Comparison of ENCODE assay signal across 8 cellular contexts in the genomic region with DNA sequence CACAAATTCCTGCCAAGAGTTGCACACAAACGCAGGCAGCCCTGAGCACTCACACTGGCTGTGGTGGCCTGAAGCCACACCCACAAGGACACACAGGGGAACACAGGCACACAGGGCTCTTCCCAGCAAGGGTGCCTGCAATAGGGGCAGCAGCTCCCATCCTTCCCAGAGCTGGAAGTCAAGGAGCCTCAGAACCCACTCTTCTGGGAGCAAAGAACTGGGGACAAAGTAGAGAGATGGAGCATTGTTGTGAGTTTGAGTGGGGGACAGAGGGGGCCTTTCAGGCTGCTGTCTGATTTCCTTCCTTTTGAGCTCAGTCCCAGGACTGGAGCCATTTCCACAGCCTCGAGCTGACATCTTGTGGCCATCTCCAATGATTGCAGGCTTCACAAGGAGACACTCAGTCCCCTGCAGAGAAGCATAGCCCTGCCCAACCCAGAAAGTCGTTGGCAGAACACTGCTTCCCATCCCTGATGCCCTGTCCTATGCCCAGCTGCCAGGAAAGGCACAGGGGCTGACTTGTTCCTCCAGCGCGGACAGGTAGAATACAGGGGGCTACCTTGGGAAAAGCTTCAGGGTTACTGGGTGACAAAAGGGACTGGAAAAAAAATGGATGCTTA. TPM values are rescaled to one million over a fixed set of nuclear protein-coding genes. Genes with fewer than 3 reads are reported as not detected.
DNase-seq lines count a peak whose midpoint lies in the region; ATAC-seq and TF ChIP-seq lines count a peak whose summit lies in the region.

No MANE protein-coding gene starts in this region.

- no peak overlapping the region for H2BK15ac ChIP-seq in mesendoderm (replicated peaks; ENCODE audit: low read depth)

- no peak overlapping the region for H3K56ac ChIP-seq in mesendoderm (ENCODE audit: low read length)

- no peak overlapping the region for H2AK5ac ChIP-seq in mesendoderm (ENCODE audit: low read length)

- no peak overlapping the region for H2BK120ac ChIP-seq in mesendoderm (ENCODE audit: low read depth, low read length)

- H3K4me1 Mint-ChIP-seq in endodermal cell = peaks cover 39% of the 10 kb centered on the region

- no peak overlapping the region for H3K4me3 Mint-ChIP-seq in endodermal cell

- no peak for TF ChIP-seq EP300 in upper lobe of left lung (IDR thresholded peaks at IDR 0.05)

- no peaks in the 10 kb centered on the region for H3F3A ChIP-seq in Loucy (ENCODE audit: low read depth)

- TF ChIP-seq CTCF in Loucy (conservative IDR thresholded peaks at IDR 0.05; ENCODE audit: low read length) = peak; percentile 90
- TF ChIP-seq CTCF in endodermal cell (conservative IDR thresholded peaks at IDR 0.05) = peak; percentile 91
- TF ChIP-seq CTCF in upper lobe of left lung (IDR thresholded peaks at IDR 0.05) = peak in 5 of 6 experiments; percentile 27 to 56 (median 44)

- peak overlapping the region; percentile 61 for H3K27ac Mint-ChIP-seq in endodermal cell

- WGBS in endodermal cell (ENCODE audit: insufficient coverage in 1 of 2, insufficient read length in 1 of 2), 2 experiments = 8 to 15% methylated on average over 5 of the region's 5 CpGs
- WGBS in mesendoderm (ENCODE audit: extremely low coverage, insufficient coverage, low lambda C conversion rate) = no CpG with 5 or more reads among the region's 5 CpGs
- 9 to 26% methylated on average over 3 to 5 of the region's 5 CpGs for WGBS in upper lobe of left lung, 2 donors

- no peaks in the 10 kb centered on the region for H3K9me2 ChIP-seq in Loucy (replicated peaks; ENCODE audit: low read depth, low read length)

- H3K36me3 ChIP-seq in Loucy (ENCODE audit: insufficient read depth, low read length) (no peaks in the 10 kb centered on the region), endodermal cell (ENCODE audit: control insufficient read depth, insufficient read depth, low read length) (no peaks in the 10 kb centered on the region), mesendoderm (ENCODE audit: control insufficient read depth, insufficient read depth, low read length) (no peaks in the 10 kb centered on the region), upper lobe of left lung (no peaks in the 10 kb centered on the region)

- TF ChIP-seq POLR2A in upper lobe of left lung (IDR thresholded peaks at IDR 0.05) = no peak

- H4K20me1 ChIP-seq in Loucy (ENCODE audit: insufficient read depth, low read length, poor library complexity, severe bottlenecking) = no peaks in the 10 kb centered on the region

- no peak overlapping the region for H3K27ac ChIP-seq in endodermal cell (ENCODE audit: low read depth, low read length)
- no peak overlapping the region for H3K27ac ChIP-seq in mesendoderm (ENCODE audit: low read depth, low read length)
- H3K27ac ChIP-seq in upper lobe of left lung = no peak overlapping the region

- H3K79me2 ChIP-seq in Loucy (ENCODE audit: insufficient read depth, low read length) (no peaks in the 10 kb centered on the region), mesendoderm (ENCODE audit: control insufficient read depth, insufficient read depth, low read length) (no peaks in the 10 kb centered on the region)

- no peaks in the 10 kb centered on the region for H3K79me1 ChIP-seq in mesendoderm (ENCODE audit: low read length)

- H2AFZ ChIP-seq in Loucy (ENCODE audit: low read length) = peak overlapping the region; percentile 86

- H2BK5ac ChIP-seq in mesendoderm (ENCODE audit: low read length) = no peak overlapping the region

- no peak overlapping the region for H3K4ac ChIP-seq in mesendoderm (ENCODE audit: low read depth, low read length)

- H3K4me3 ChIP-seq in Loucy (ENCODE audit: low read length, poor library complexity, severe bottlenecking) (peak overlapping the region; percentile 18), endodermal cell (ENCODE audit: low read length) (no peak overlapping the region), mesendoderm (ENCODE audit: low read length) (no peak overlapping the region), upper lobe of left lung (no peak overlapping the region)

- H3K4me1 ChIP-seq in Loucy (ENCODE audit: insufficient read depth, low read length, poor library complexity, severe bottlenecking) (peaks cover 44% of the 10 kb centered on the region), endodermal cell (ENCODE audit: control insufficient read depth, insufficient read depth, low read length) (no peaks in the 10 kb centered on the region), mesendoderm (ENCODE audit: control insufficient read depth, low read depth, low read length) (no peaks in the 10 kb centered on the region), upper lobe of left lung (peaks cover 0 to 11% (median 5%) of the 10 kb centered on the region in 4 donors)

- H3K36me3 Mint-ChIP-seq in endodermal cell (ENCODE audit: low read depth) = no peaks in the 10 kb centered on the region

- H3K23ac ChIP-seq in mesendoderm (ENCODE audit: low read length) = no peak overlapping the region

- H3K4me2 ChIP-seq in Loucy (ENCODE audit: low read depth, low read length, poor library complexity, severe bottlenecking) (peak overlapping the region; percentile 59), mesendoderm (ENCODE audit: low read length) (no peak overlapping the region)

- no peak overlapping the region for H3K18ac ChIP-seq in mesendoderm (ENCODE audit: low read length)

- no peaks in the 10 kb centered on the region for H3K27me3 ChIP-seq in Loucy (ENCODE audit: insufficient read depth, low read length, poor library complexity, severe bottlenecking)
- H3K27me3 ChIP-seq in endodermal cell (ENCODE audit: control insufficient read depth, insufficient read depth, low read length, poor library complexity, severe bottlenecking) = peaks cover 34% of the 10 kb centered on the region
- no peaks in the 10 kb centered on the region for H3K27me3 ChIP-seq in mesendoderm (ENCODE audit: insufficient read depth, low read length, poor library complexity)
- no peaks in the 10 kb centered on the region for H3K27me3 ChIP-seq in upper lobe of left lung

- DNase-seq in activated T-cell treated with anti-CD3 and anti-CD28 coated beads for 24 hours (ENCODE audit: low read depth) (peak; percentile 20), SKM-1 treated with dmso at 0.1 percent for 144 hours (lab: John Stamatoyannopoulos, UW; ENCODE audit: unreplicated experiment) (peak; percentile 61), endodermal cell (peak; percentile 90), mesendoderm (peak; percentile 86), upper lobe of left lung (no peak)
- DNase-seq in activated T-cell treated with anti-CD3 and anti-CD28 coated beads, Interleukin-2, amount 50 U/mL, for 1 hour = no peak

- H3K9me3 Mint-ChIP-seq in endodermal cell = no peaks in the 10 kb centered on the region

- H4K8ac ChIP-seq in mesendoderm (ENCODE audit: low read depth, low read length) = no peak overlapping the region

- no peak overlapping the region for H4K5ac ChIP-seq in mesendoderm (ENCODE audit: low read length)

- H3K9ac ChIP-seq in Loucy (ENCODE audit: low read depth, low read length, poor library complexity, severe bottlenecking) = peak overlapping the region; percentile 20
- no peak overlapping the region for H3K9ac ChIP-seq in endodermal cell (ENCODE audit: extremely low read depth, low read length, poor library complexity, severe bottlenecking)
- no peak overlapping the region for H3K9ac ChIP-seq in mesendoderm (ENCODE audit: low read length)

- H3K9me3 ChIP-seq in Loucy (ENCODE audit: insufficient read depth, low read depth, low read length) = no peaks in the 10 kb centered on the region
- H3K9me3 ChIP-seq in endodermal cell (ENCODE audit: control insufficient read depth, low read length) = no peaks in the 10 kb centered on the region
- H3K9me3 ChIP-seq in upper lobe of left lung = no peaks in the 10 kb centered on the region

- ATAC-seq in upper lobe of left lung (ENCODE audit: low FRiP score in 2 of 2) (peak in 1 of 2 donors; percentile 57), HG03108 (IDR thresholded peaks at IDR 0.05; ENCODE audit: unreplicated experiment) (no peak)

- peaks cover 68% of the 10 kb centered on the region for H3K27me3 Mint-ChIP-seq in endodermal cell (ENCODE audit: insufficient read depth)

RNA-seq across cellular contexts. Expression of gene SLF2, which starts 34.4 kb away (rescaled TPM):
- total RNA-seq in endodermal cell = 10 to 100 TPM; 31.5 to 38.9 TPM
- polyA plus RNA-seq in endodermal cell (2013, experiment 1 of 2) = 16.6 TPM
- polyA plus RNA-seq in endodermal cell (2013, experiment 2 of 2) = 18.9 TPM
- polyA plus RNA-seq in mesendoderm (2013, experiment 1 of 2) = 12.0 TPM
- polyA plus RNA-seq in mesendoderm (2013, experiment 2 of 2) = 12.1 TPM
- 10 to 100 TPM; 13.4 to 60.8 (median 28.2) TPM for total RNA-seq in upper lobe of left lung

Comparison
In these comparisons a context has a peak if more than half of its experiments do, and no peak if none do; other contexts are left out.
1. DNase-seq: peak in activated T-cell treated with anti-CD3 and anti-CD28 coated beads for 24 hours (single experiment), SKM-1 treated with dmso at 0.1 percent for 144 hours (single experiment), endodermal cell (single experiment) and mesendoderm (single experiment); none in activated T-cell treated with anti-CD3 and anti-CD28 coated beads, Interleukin-2, amount 50 U/mL, for 1 hour (single experiment) and upper lobe of left lung (0 of 2).
2. Peak in every context shown above with its lines, with median percentiles within 50 percentile points of each other: CTCF ChIP-seq.